16 cellular contexts compared by ENCODE assay signal in genomic region chr7:128915841-128916642, GRCh38. TPM values are rescaled to one million over a fixed set of nuclear protein-coding genes. Genes with fewer than 3 reads are reported as not detected.
DNase-seq lines count a peak whose midpoint lies in the region; ATAC-seq and TF ChIP-seq lines count a peak whose summit lies in the region.
"Had no signal": no experiment of that assay in that cellular context is flagged by ENCODE, and none has a peak within 500 bp of the region (broad histone marks: within the 10 kb centered on the region; RNA-seq: fewer than 3 reads in every experiment).

No MANE protein-coding gene starts in this region.

- H3K36me3 Mint-ChIP-seq in activated naive CD4-positive, alpha-beta T cell treated with anti-CD3 and anti-CD28 coated beads for 36 hours (ENCODE audit: low read depth) = no peaks in the 10 kb centered on the region
- no peaks in the 10 kb centered on the region for H3K36me3 Mint-ChIP-seq in central memory CD8-positive, alpha-beta T cell (ENCODE audit: insufficient read depth)
- H3K36me3 Mint-ChIP-seq in naive thymus-derived CD4-positive, alpha-beta T cell = peaks cover 0 to 4% (median 0%) of the 10 kb centered on the region in 5 donors

- no peaks in the 10 kb centered on the region for H3K9me3 Mint-ChIP-seq in activated naive CD4-positive, alpha-beta T cell treated with anti-CD3 and anti-CD28 coated beads for 36 hours
- H3K9me3 Mint-ChIP-seq in central memory CD8-positive, alpha-beta T cell = no peaks in the 10 kb centered on the region
- H3K9me3 Mint-ChIP-seq in naive thymus-derived CD4-positive, alpha-beta T cell = peaks cover 0 to 2% (median 0%) of the 10 kb centered on the region in 11 donors

- H3K4me3 Mint-ChIP-seq in activated naive CD4-positive, alpha-beta T cell treated with anti-CD3 and anti-CD28 coated beads for 36 hours = peak overlapping the region; percentile 43
- peak overlapping the region; percentile 47 for H3K4me3 Mint-ChIP-seq in central memory CD8-positive, alpha-beta T cell
- H3K4me3 Mint-ChIP-seq in naive thymus-derived CD4-positive, alpha-beta T cell = peak overlapping the region in 6 of 10 donors; percentile 52 to 88 (median 69)

- H3K36me3 ChIP-seq in naive thymus-derived CD4-positive, alpha-beta T cell (ENCODE audit: control insufficient read depth in 2 of 3, insufficient read depth in 3 of 3, low read length in 3 of 3) = no peaks in the 10 kb centered on the region
- no peaks in the 10 kb centered on the region for H3K36me3 ChIP-seq in thoracic aorta
- H3K36me3 ChIP-seq: transverse colon had no signal

- no peak for ATAC-seq in central memory CD8-positive, alpha-beta T cell (replicated peaks; ENCODE audit: extremely low read depth, poor library complexity, severe bottlenecking)
- no peak for ATAC-seq in naive thymus-derived CD4-positive, alpha-beta T cell
- no peak for ATAC-seq in thoracic aorta (ENCODE audit: insufficient number of reproducible peaks, low FRiP score, low read depth)
- ATAC-seq in GM21576 (IDR thresholded peaks at IDR 0.05; ENCODE audit: unreplicated experiment) = no peak
- ATAC-seq: K562 had no signal

- peaks cover 0 to 4% of the 10 kb centered on the region in 2 donors for H3K27me3 ChIP-seq in naive thymus-derived CD4-positive, alpha-beta T cell (ENCODE audit: control insufficient read depth in 2 of 2, insufficient read depth in 2 of 2, low read length in 2 of 2)
- H3K27me3 ChIP-seq in thoracic aorta (replicated peaks; ENCODE audit: insufficient read depth) = no peaks in the 10 kb centered on the region

- DNase-seq in activated naive CD4-positive, alpha-beta T cell treated with anti-CD3 and anti-CD28 coated beads for 36 hours = no peak
- DNase-seq in activated naive CD4-positive, alpha-beta T cell (lab: John Stamatoyannopoulos, UW) = no peak
- DNase-seq in central memory CD8-positive, alpha-beta T cell (ENCODE audit: low spot score in 2 of 2) = no peak
- no peak for DNase-seq in naive thymus-derived CD4-positive, alpha-beta T cell
- DNase-seq in thoracic aorta (ENCODE audit: low spot score) (no peak), DMS79 treated with DMSO at 0.1 percent for 48 hours (lab: John Stamatoyannopoulos, UW) (no peak), NCI-H187 (lab: John Stamatoyannopoulos, UW) (no peak)
- DNase-seq: amygdala, NCI-H1694 treated with DMSO at 0.1 percent for 48 hours, NCI-H69, transverse colon had no signal

- TF ChIP-seq CTCF in thoracic aorta (IDR thresholded peaks at IDR 0.05) = no peak

- H3K27me3 Mint-ChIP-seq in activated naive CD4-positive, alpha-beta T cell treated with anti-CD3 and anti-CD28 coated beads for 36 hours (ENCODE audit: low read depth) = peaks cover 45% of the 10 kb centered on the region
- H3K27me3 Mint-ChIP-seq in central memory CD8-positive, alpha-beta T cell = peaks cover 76% of the 10 kb centered on the region
- peaks cover 32 to 76% (median 52%) of the 10 kb centered on the region in 5 donors for H3K27me3 Mint-ChIP-seq in naive thymus-derived CD4-positive, alpha-beta T cell

- POLR2A ChIA-PET in naive thymus-derived CD4-positive, alpha-beta T cell (lab: Charles Lee) = no interaction called here

- H3K4me1 Mint-ChIP-seq in activated naive CD4-positive, alpha-beta T cell treated with anti-CD3 and anti-CD28 coated beads for 36 hours (ENCODE audit: low read depth) = peaks cover 10% of the 10 kb centered on the region
- peaks cover 6% of the 10 kb centered on the region for H3K4me1 Mint-ChIP-seq in central memory CD8-positive, alpha-beta T cell
- peaks cover 5 to 12% (median 9%) of the 10 kb centered on the region in 7 donors for H3K4me1 Mint-ChIP-seq in naive thymus-derived CD4-positive, alpha-beta T cell

- H3K9me3 ChIP-seq in naive thymus-derived CD4-positive, alpha-beta T cell (ENCODE audit: control insufficient read depth in 2 of 3, low read length in 3 of 3) = no peaks in the 10 kb centered on the region
- no peaks in the 10 kb centered on the region for H3K9me3 ChIP-seq in thoracic aorta
- H3K9me3 ChIP-seq: transverse colon had no signal

- H3K4me1 ChIP-seq in naive thymus-derived CD4-positive, alpha-beta T cell (ENCODE audit: control insufficient read depth in 2 of 2, insufficient read depth in 2 of 2, low read length in 2 of 2) = no peaks in the 10 kb centered on the region
- peaks cover 5% of the 10 kb centered on the region in 2 donors for H3K4me1 ChIP-seq in thoracic aorta (ENCODE audit: control insufficient read depth in 1 of 2, low read depth in 2 of 2)

- CTCF ChIA-PET in activated naive CD4-positive, alpha-beta T cell treated with anti-CD3 and anti-CD28 coated beads for 36 hours (lab: Charles Lee) = no interaction called here
- CTCF ChIA-PET in naive thymus-derived CD4-positive, alpha-beta T cell (lab: Charles Lee) = interaction anchor here (0.6 kb wide), 1 partner anchor 310 kb away, joined by 5 read pairs; no protein-coding TSS in a partner anchor

- no peak overlapping the region for H3K27ac ChIP-seq in naive thymus-derived CD4-positive, alpha-beta T cell (ENCODE audit: low read depth, low read length)
- no peak overlapping the region for H3K27ac ChIP-seq in thoracic aorta
- H3K27ac ChIP-seq: dorsolateral prefrontal cortex, transverse colon had no signal

- no peak overlapping the region for H3K4me3 ChIP-seq in naive thymus-derived CD4-positive, alpha-beta T cell (ENCODE audit: low read length)
- peak overlapping the region; percentile 65 for H3K4me3 ChIP-seq in thoracic aorta
- H3K4me3 ChIP-seq: K562 had no signal

- intact Hi-C loops in activated naive CD4-positive, alpha-beta T cell treated with anti-CD3 and anti-CD28 coated beads for 36 hours (cut with micrococcal nuclease) = no loop called here
- intact Hi-C loops in naive thymus-derived CD4-positive, alpha-beta T cell (cut with micrococcal nuclease) = no loop called here

- H3K27ac Mint-ChIP-seq in activated naive CD4-positive, alpha-beta T cell treated with anti-CD3 and anti-CD28 coated beads for 36 hours = no peak overlapping the region
- H3K27ac Mint-ChIP-seq in central memory CD8-positive, alpha-beta T cell (ENCODE audit: low read depth) = peak overlapping the region; percentile 14
- H3K27ac Mint-ChIP-seq in naive thymus-derived CD4-positive, alpha-beta T cell = no peak overlapping the region

RNA-seq across cellular contexts. Expression of gene KCP, which starts 5.5 kb away (rescaled TPM):
- total RNA-seq in activated naive CD4-positive, alpha-beta T cell treated with anti-CD3 and anti-CD28 coated beads for 36 hours = not detected
- 1 to 10 TPM in 1 of 5 experiments, under 1 TPM in 3, not detected in 1; 0.10 to 1.6 (median 0.24) TPM for total RNA-seq in naive thymus-derived CD4-positive, alpha-beta T cell
- polyA plus RNA-seq in naive thymus-derived CD4-positive, alpha-beta T cell = not detected
- total RNA-seq in thoracic aorta = 1 to 10 TPM in 1 of 2 donors, under 1 TPM in 1; 0.81 to 2.0 TPM

RNA-seq across cellular contexts. Expression of gene IRF5, which starts 21.7 kb away (rescaled TPM):
- 1 to 10 TPM; 1.4 to 1.9 TPM for total RNA-seq in activated naive CD4-positive, alpha-beta T cell treated with anti-CD3 and anti-CD28 coated beads for 36 hours
- total RNA-seq in naive thymus-derived CD4-positive, alpha-beta T cell = 10 to 100 TPM in 1 of 5 experiments, 1 to 10 TPM in 4; 1.7 to 33.2 (median 4.6) TPM
- under 1 TPM; 0.38 to 0.95 TPM for polyA plus RNA-seq in naive thymus-derived CD4-positive, alpha-beta T cell
- 10 to 100 TPM; 11.9 to 25.0 TPM for total RNA-seq in thoracic aorta
- total RNA-seq: glomerular endothelial cell had no signal
- polyA plus RNA-seq: K562, neural cell had no signal

RNA-seq across cellular contexts. Expression of gene ATP6V1F, which starts 53.4 kb away (rescaled TPM):
- total RNA-seq in activated naive CD4-positive, alpha-beta T cell treated with anti-CD3 and anti-CD28 coated beads for 36 hours = 100 to 1,000 TPM; 129 to 142 TPM
- total RNA-seq in naive thymus-derived CD4-positive, alpha-beta T cell = 100 to 1,000 TPM in 2 of 5 experiments, 10 to 100 TPM in 3; 58.4 to 116 (median 79.1) TPM
- polyA plus RNA-seq in naive thymus-derived CD4-positive, alpha-beta T cell = 100 to 1,000 TPM; 339 to 340 TPM
- 10 to 100 TPM; 73.6 to 96.0 TPM for total RNA-seq in thoracic aorta
